9 cellular contexts compared by ENCODE assay signal in the genomic region with DNA sequence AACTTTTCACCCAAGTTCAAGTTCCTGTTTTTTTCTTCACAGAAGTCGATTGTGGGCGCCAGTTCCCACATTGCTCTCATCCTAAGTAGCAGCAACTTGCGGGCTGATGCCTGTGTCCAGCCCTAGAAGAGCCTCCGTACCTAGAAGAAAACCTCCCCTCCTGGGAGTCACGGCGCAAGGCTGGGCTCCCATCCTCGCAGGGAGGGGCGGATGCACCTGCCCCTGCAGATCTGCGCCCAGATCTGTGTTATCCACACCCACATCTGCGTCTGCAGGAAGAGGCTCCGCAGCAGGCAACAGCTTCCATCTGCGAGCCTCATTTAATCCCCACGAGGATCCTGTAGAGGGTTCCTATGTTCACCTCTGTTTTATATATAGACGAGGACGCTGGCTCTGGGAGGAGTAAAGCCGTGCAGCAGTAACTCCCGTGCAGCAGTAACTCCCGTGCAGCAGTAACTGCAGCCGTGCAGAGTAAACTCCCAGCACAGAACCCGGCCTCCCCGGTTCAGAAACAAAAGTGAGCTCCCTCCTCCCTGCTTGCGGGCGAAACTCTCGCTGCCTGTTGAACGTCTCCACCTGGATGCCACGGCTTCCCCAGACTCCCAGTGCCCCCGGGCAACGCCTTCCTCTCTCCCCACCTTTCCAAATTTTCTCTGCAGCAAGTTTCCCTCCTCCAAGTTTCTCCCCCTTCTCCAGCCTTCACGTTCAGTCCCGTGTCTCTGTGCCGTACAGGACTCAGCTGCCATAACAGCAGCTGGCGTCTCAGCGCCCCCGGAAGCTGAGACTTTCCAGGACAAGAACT. TPM values are rescaled to one million over a fixed set of nuclear protein-coding genes. Genes with fewer than 3 reads are reported as not detected.
DNase-seq lines count a peak whose midpoint lies in the region; ATAC-seq and TF ChIP-seq lines count a peak whose summit lies in the region.
"Had no signal": no experiment of that assay in that cellular context is flagged by ENCODE, and none has a peak within 500 bp of the region (broad histone marks: within the 10 kb centered on the region; RNA-seq: fewer than 3 reads in every experiment).

No MANE protein-coding gene starts in this region.

- H3K36me3 Mint-ChIP-seq in activated naive CD4-positive, alpha-beta T cell treated with anti-CD3 and anti-CD28 coated beads, Interleukin-2, amount 50 U/mL, for 24 hours, result no peaks in the 10 kb centered on the region
- H3K36me3 Mint-ChIP-seq in memory B cell, result no peaks in the 10 kb centered on the region

- ATAC-seq in memory B cell (ENCODE audit: low read depth), result peak; percentile 73
- peak; percentile 60 for ATAC-seq in upper lobe of right lung
- no peak for ATAC-seq in GM21367 (IDR thresholded peaks at IDR 0.05; ENCODE audit: unreplicated experiment)
- ATAC-seq in GM18511 (IDR thresholded peaks at IDR 0.05; ENCODE audit: unreplicated experiment), result no peak
- ATAC-seq: left colon had no signal

- no peaks in the 10 kb centered on the region for H3K9me3 Mint-ChIP-seq in activated naive CD4-positive, alpha-beta T cell treated with anti-CD3 and anti-CD28 coated beads, Interleukin-2, amount 50 U/mL, for 24 hours
- peaks cover 2% of the 10 kb centered on the region for H3K9me3 Mint-ChIP-seq in memory B cell

- in situ Hi-C loops in GM13977 (cut with MboI; ENCODE audit: low pct_unique_long_range_greater_than_20kb, low sequenced_read_pairs, unreplicated experiment), result no loop called here

- H3K4me3 Mint-ChIP-seq in activated naive CD4-positive, alpha-beta T cell treated with anti-CD3 and anti-CD28 coated beads, Interleukin-2, amount 50 U/mL, for 24 hours, result peak overlapping the region; percentile 94
- H3K4me3 Mint-ChIP-seq in memory B cell, result peak overlapping the region; percentile 85

- no peak for TF ChIP-seq CTCF in GM13977 (IDR thresholded peaks at IDR 0.05; ENCODE audit: extremely low read depth, insufficient read depth, missing control alignments)
- TF ChIP-seq CTCF in upper lobe of right lung (IDR thresholded peaks at IDR 0.05), result no peak

- H3K9me3 ChIP-seq in upper lobe of right lung, result no peaks in the 10 kb centered on the region

- no peaks in the 10 kb centered on the region for H3K36me3 ChIP-seq in upper lobe of right lung

- intact Hi-C loops in upper lobe of right lung (cut with DNase I), result no loop called here

- H3K4me1 Mint-ChIP-seq in activated naive CD4-positive, alpha-beta T cell treated with anti-CD3 and anti-CD28 coated beads, Interleukin-2, amount 50 U/mL, for 24 hours, result peaks cover 42% of the 10 kb centered on the region
- H3K4me1 Mint-ChIP-seq in memory B cell, result peaks cover 30% of the 10 kb centered on the region

- peak overlapping the region; percentile 25 for H3K27ac Mint-ChIP-seq in activated naive CD4-positive, alpha-beta T cell treated with anti-CD3 and anti-CD28 coated beads, Interleukin-2, amount 50 U/mL, for 24 hours
- peak overlapping the region; percentile 61 for H3K27ac Mint-ChIP-seq in memory B cell

- H3K4me3 ChIP-seq in upper lobe of right lung, result peak overlapping the region; percentile 39

- no peaks in the 10 kb centered on the region for H3K4me1 ChIP-seq in upper lobe of right lung

- no peaks in the 10 kb centered on the region for H3K27me3 Mint-ChIP-seq in activated naive CD4-positive, alpha-beta T cell treated with anti-CD3 and anti-CD28 coated beads, Interleukin-2, amount 50 U/mL, for 24 hours
- peaks cover 6% of the 10 kb centered on the region for H3K27me3 Mint-ChIP-seq in memory B cell

- peak overlapping the region; percentile 70 for H3K27ac ChIP-seq in upper lobe of right lung

- peaks cover 26% of the 10 kb centered on the region for H3K27me3 ChIP-seq in upper lobe of right lung

- DNase-seq in GM13977 (ENCODE audit: low spot score) (peak; percentile 45), OCI-M1 (lab: John Stamatoyannopoulos, UW) (peak; percentile 82), memory B cell (ENCODE audit: low spot score in 2 of 2) (peak; percentile 19 to 26), upper lobe of right lung (peak; percentile 69), ecto neural progenitor cell (ENCODE audit: low spot score) (no peak)

RNA-seq across cellular contexts. Expression of gene LAIR1, which starts 23.5 kb away (rescaled TPM):
- total RNA-seq in upper lobe of right lung, result 87.8 TPM

RNA-seq across cellular contexts. Expression of gene TTYH1, which starts 27.1 kb away (rescaled TPM):
- not detected for total RNA-seq in upper lobe of right lung

RNA-seq across cellular contexts. Expression of gene LILRA4, which starts 49.2 kb away (rescaled TPM):
- 4.8 TPM for total RNA-seq in upper lobe of right lung
- total RNA-seq: left colon had no signal

Comparison
In these comparisons a context has a peak if more than half of its experiments do, and no peak if none do; other contexts are left out.
1. ATAC-seq: peak in memory B cell (single experiment) and upper lobe of right lung (single experiment); none in GM21367 (single experiment) and GM18511 (single experiment).